ENCODE assay signal across 8 cellular contexts in genomic region chr12:47818007-47818376, GRCh38. TPM values are rescaled to one million over a fixed set of nuclear protein-coding genes. Genes with fewer than 3 reads are reported as not detected.
DNase-seq lines count a peak whose midpoint lies in the region; ATAC-seq and TF ChIP-seq lines count a peak whose summit lies in the region.

No MANE protein-coding gene starts in this region.

- H3K4me2 ChIP-seq in GM23338 = peak overlapping the region; percentile 99

- H2AFZ ChIP-seq in GM23338 = no peak overlapping the region

- H3K27me3 Mint-ChIP-seq in GM23338 (ENCODE audit: insufficient read depth, low read depth, poor library complexity) = peaks cover 18% of the 10 kb centered on the region
- peaks cover 1% of the 10 kb centered on the region for H3K27me3 Mint-ChIP-seq in activated T-helper 1 cell treated with anti-CD3 and anti-CD28 coated beads, Interleukin-12 subunit alpha, Interleukin-12 subunit beta, Interleukin-2, Interleukin-4 antibody, amounts not matched to agents 30 ng/mL and 10 ng/mL and 1 ng/mL, durations not matched to agents 14 hours and 24 hours and 36 hours (ENCODE audit: insufficient read depth)

- H3K4me3 ChIP-seq in GM23338 (peak overlapping the region; percentile 87; the same call in 1 of the 2 replicates), skin epidermis (peak overlapping the region; percentile 60 to 80 (median 71))

- H3K79me2 ChIP-seq in GM23338 (replicated peaks; ENCODE audit: insufficient read depth) = peaks cover 60% of the 10 kb centered on the region

- 0 out of 2 replicates have a peak, but pooled peaks cover 3% of the 10 kb centered on the region for H3K9me2 ChIP-seq in GM23338 (ENCODE audit: insufficient read depth)

- no peaks in the 10 kb centered on the region for H3K36me3 ChIP-seq in GM23338 (ENCODE audit: insufficient read depth)

- H3F3A ChIP-seq in GM23338 (replicated peaks; ENCODE audit: low read depth) = peaks cover 15% of the 10 kb centered on the region; the same call in 1 of the 2 replicates

- H3K4me1 Mint-ChIP-seq in GM23338 = peaks cover 73% of the 10 kb centered on the region
- peaks cover 78% of the 10 kb centered on the region for H3K4me1 Mint-ChIP-seq in activated T-helper 1 cell treated with anti-CD3 and anti-CD28 coated beads, Interleukin-12 subunit alpha, Interleukin-12 subunit beta, Interleukin-2, Interleukin-4 antibody, amounts not matched to agents 30 ng/mL and 10 ng/mL and 1 ng/mL, durations not matched to agents 14 hours and 24 hours and 36 hours (ENCODE audit: low read depth)

- intact Hi-C loops in activated T-helper 1 cell treated with anti-CD3 and anti-CD28 coated beads, Interleukin-12 subunit alpha, Interleukin-12 subunit beta, Interleukin-2, Interleukin-4 antibody, amounts not matched to agents 30 ng/mL and 10 ng/mL and 1 ng/mL, durations not matched to agents 14 hours and 24 hours and 36 hours (cut with micrococcal nuclease) = loop anchor here (2.0 to 10.0 kb wide), 4 partner anchors 15 to 1603 kb away; no protein-coding TSS in a partner anchor
- intact Hi-C loops in left cardiac atrium (cut with DNase I) = no loop called here

- peak overlapping the region; percentile 80 for H3K4me3 Mint-ChIP-seq in GM23338
- H3K4me3 Mint-ChIP-seq in activated T-helper 1 cell treated with anti-CD3 and anti-CD28 coated beads, Interleukin-12 subunit alpha, Interleukin-12 subunit beta, Interleukin-2, Interleukin-4 antibody, amounts not matched to agents 30 ng/mL and 10 ng/mL and 1 ng/mL, durations not matched to agents 14 hours and 24 hours and 36 hours = peak overlapping the region; percentile 96

- no peak; a peak in 1 of 4 replicates for TF ChIP-seq CTCF in GM23338 (conservative IDR thresholded peaks at IDR 0.05; ENCODE audit: low read depth in 2 of 2)

- no peak overlapping the region; the same call in 1 of the 2 replicates for H3K27ac Mint-ChIP-seq in GM23338
- H3K27ac Mint-ChIP-seq in activated T-helper 1 cell treated with anti-CD3 and anti-CD28 coated beads, Interleukin-12 subunit alpha, Interleukin-12 subunit beta, Interleukin-2, Interleukin-4 antibody, amounts not matched to agents 30 ng/mL and 10 ng/mL and 1 ng/mL, durations not matched to agents 14 hours and 24 hours and 36 hours = peak overlapping the region; percentile 98

- ATAC-seq in GM23338 = no peak
- ATAC-seq in left cardiac atrium = no peak
- ATAC-seq in GM18858 (IDR thresholded peaks at IDR 0.05; ENCODE audit: unreplicated experiment) = no peak
- ATAC-seq in HG03342 (IDR thresholded peaks at IDR 0.05; ENCODE audit: unreplicated experiment) = no peak

- H3K27ac ChIP-seq in GM23338 (ENCODE audit: low read depth) (no peak overlapping the region), skin epidermis (peak overlapping the region; percentile 88 to 99 (median 97))

- H3K36me3 Mint-ChIP-seq in GM23338 (ENCODE audit: low read depth) = peaks cover 11% of the 10 kb centered on the region
- peaks cover 63% of the 10 kb centered on the region for H3K36me3 Mint-ChIP-seq in activated T-helper 1 cell treated with anti-CD3 and anti-CD28 coated beads, Interleukin-12 subunit alpha, Interleukin-12 subunit beta, Interleukin-2, Interleukin-4 antibody, amounts not matched to agents 30 ng/mL and 10 ng/mL and 1 ng/mL, durations not matched to agents 14 hours and 24 hours and 36 hours (ENCODE audit: low read depth)

- H3K9me3 Mint-ChIP-seq in GM23338 = no peaks in the 10 kb centered on the region
- H3K9me3 Mint-ChIP-seq in activated T-helper 1 cell treated with anti-CD3 and anti-CD28 coated beads, Interleukin-12 subunit alpha, Interleukin-12 subunit beta, Interleukin-2, Interleukin-4 antibody, amounts not matched to agents 30 ng/mL and 10 ng/mL and 1 ng/mL, durations not matched to agents 14 hours and 24 hours and 36 hours = peaks cover 3% of the 10 kb centered on the region

- H3K4me1 ChIP-seq in GM23338 (ENCODE audit: insufficient read depth) = peaks cover 68% of the 10 kb centered on the region

- no peaks in the 10 kb centered on the region for H3K27me3 ChIP-seq in GM23338 (ENCODE audit: insufficient read depth)

- DNase-seq in GM23338 (ENCODE audit: low spot score) = no peak
- no peak for DNase-seq in activated T-helper 1 cell treated with anti-CD3 and anti-CD28 coated beads, Interleukin-12 subunit alpha, Interleukin-12 subunit beta, Interleukin-2, Interleukin-4 antibody, amounts not matched to agents 30 ng/mL and 10 ng/mL and 1 ng/mL, durations not matched to agents 14 hours and 24 hours and 36 hours (ENCODE audit: low spot score)
- peak; percentile 18 for DNase-seq in left cardiac atrium
- no peak for DNase-seq in activated effector memory CD4-positive, alpha-beta T cell treated with anti-CD3 and anti-CD28 coated beads, Interleukin-2, amount 50 U/mL, for 16 hours
- no peak for DNase-seq in NCI-H2081 treated with DMSO at 0.1 percent for 48 hours (lab: John Stamatoyannopoulos, UW)

- H4K20me1 ChIP-seq in GM23338 (replicated peaks; ENCODE audit: insufficient read depth) = peaks cover 10% of the 10 kb centered on the region

TF ChIP-seq in GM23338, 12 proteins besides CTCF, POLR2A, EP300 and RAD21:
- TF ChIP-seq EZH2 (IDR thresholded peaks at IDR 0.05; ENCODE audit: low read depth, unreplicated experiment) (no peak), NANOG (IDR thresholded peaks at IDR 0.05; ENCODE audit: borderline replicate concordance) (no peak), JUNB (IDR thresholded peaks at IDR 0.05; ENCODE audit: unreplicated experiment) (no peak), POLR2AphosphoS5 (IDR thresholded peaks at IDR 0.05; ENCODE audit: low read depth) (no peak), ETS1 (IDR thresholded peaks at IDR 0.05) (no peak), REST (IDR thresholded peaks at IDR 0.05; ENCODE audit: unreplicated experiment) (no peak), EZH2phosphoT487 (IDR thresholded peaks at IDR 0.05; ENCODE audit: unreplicated experiment) (no peak), ZNF114 (CRISPR knock-in tag; IDR thresholded peaks at IDR 0.05) (no peak)

RNA-seq across cellular contexts. Expression of gene HDAC7, which starts 1.7 kb away (rescaled TPM):
- total RNA-seq in GM23338 (2014; rRNA removed; shearing (Covaris generic)) = 55.1 and 60.1 TPM in 2 replicates
- polyA plus RNA-seq in GM23338 (2016; fragmentation: Nextera tagmentation; extraction: Ambion mirVana) = 37.3 and 41.3 TPM in 2 replicates
- 453 and 466 TPM in 2 replicates for total RNA-seq in activated T-helper 1 cell treated with anti-CD3 and anti-CD28 coated beads, Interleukin-12 subunit alpha, Interleukin-12 subunit beta, Interleukin-2, Interleukin-4 antibody, amounts not matched to agents 30 ng/mL and 10 ng/mL and 1 ng/mL, durations not matched to agents 14 hours and 24 hours and 36 hours
- 10 to 100 TPM; 41.6 to 58.0 TPM for total RNA-seq in left cardiac atrium

RNA-seq across cellular contexts. Expression of gene SLC48A1, which starts 45.0 kb away (rescaled TPM):
- total RNA-seq in GM23338 (2014; rRNA removed; shearing (Covaris generic)) = 9.0 and 16.8 TPM in 2 replicates
- 5.8 TPM in 2 replicates for polyA plus RNA-seq in GM23338 (2016; fragmentation: Nextera tagmentation; extraction: Ambion mirVana)
- total RNA-seq in activated T-helper 1 cell treated with anti-CD3 and anti-CD28 coated beads, Interleukin-12 subunit alpha, Interleukin-12 subunit beta, Interleukin-2, Interleukin-4 antibody, amounts not matched to agents 30 ng/mL and 10 ng/mL and 1 ng/mL, durations not matched to agents 14 hours and 24 hours and 36 hours = 12.7 TPM in 2 replicates
- total RNA-seq in left cardiac atrium = 10 to 100 TPM; 22.1 to 28.9 TPM

RNA-seq across cellular contexts. Expression of gene RAPGEF3, which starts 59.3 kb away (rescaled TPM):
- total RNA-seq in GM23338 (2014; rRNA removed; shearing (Covaris generic)) = 10.4 and 11.8 TPM in 2 replicates
- polyA plus RNA-seq in GM23338 (2016; fragmentation: Nextera tagmentation; extraction: Ambion mirVana) = 2.3 and 3.0 TPM in 2 replicates
- 4.7 and 6.5 TPM in 2 replicates for total RNA-seq in activated T-helper 1 cell treated with anti-CD3 and anti-CD28 coated beads, Interleukin-12 subunit alpha, Interleukin-12 subunit beta, Interleukin-2, Interleukin-4 antibody, amounts not matched to agents 30 ng/mL and 10 ng/mL and 1 ng/mL, durations not matched to agents 14 hours and 24 hours and 36 hours
- total RNA-seq in left cardiac atrium = 10 to 100 TPM; 27.3 to 35.9 TPM
